15 cellular contexts compared by ENCODE assay signal in genomic region chr2:8380026-8380425, GRCh38.
A peak's percentile ranks its signal among the peaks of the same experiment; 100 is the strongest.
DNase-seq lines count a peak whose midpoint lies in the region; ATAC-seq, FAIRE-seq and TF ChIP-seq lines count a peak whose summit lies in the region.
"Had no signal": no experiment of that assay in that cellular context is flagged by ENCODE, and none has a peak within 500 bp of the region (broad histone marks: within the 10 kb centered on the region; RNA-seq: fewer than 3 reads in every experiment).

No MANE protein-coding gene starts in this region.

- no peak for TF ChIP-seq CTCF in cardiac muscle cell (IDR thresholded peaks at IDR 0.05; ENCODE audit: low read depth, low read length)

- no peaks in the 10 kb centered on the region for H3K36me3 Mint-ChIP-seq in activated CD4-positive, alpha-beta T cell treated with anti-CD3 and anti-CD28 coated beads, Interleukin-2, amount 10 ng/mL, durations not matched to agents 24 days and 14 days (ENCODE audit: low read depth)

- no peak for FAIRE-seq in small intestine (lab: Jason Lieb, UNC)
- FAIRE-seq: K562, TTC549 had no signal

- no peak overlapping the region for H3K4me3 Mint-ChIP-seq in activated CD4-positive, alpha-beta T cell treated with anti-CD3 and anti-CD28 coated beads, Interleukin-2, amount 10 ng/mL, durations not matched to agents 24 days and 14 days

- peak overlapping the region; percentile 25 for H3K27ac Mint-ChIP-seq in activated CD4-positive, alpha-beta T cell treated with anti-CD3 and anti-CD28 coated beads, Interleukin-2, amount 10 ng/mL, durations not matched to agents 24 days and 14 days

- H3K27ac ChIP-seq in cardiac muscle cell: peak overlapping the region; percentile 76
- peak overlapping the region in 1 of 2 donors; percentile 37 for H3K27ac ChIP-seq in small intestine (ENCODE audit: low read depth in 1 of 2, low read length in 1 of 2)
- H3K27ac ChIP-seq: 22Rv1, GM23248 had no signal

- H3K9me3 ChIP-seq in cardiac muscle cell (ENCODE audit: low read depth) (no peaks in the 10 kb centered on the region), small intestine (ENCODE audit: control insufficient read depth, low read depth) (no peaks in the 10 kb centered on the region)

- H3K4me3 ChIP-seq in cardiac muscle cell: no peak overlapping the region
- H3K4me3 ChIP-seq in small intestine (ENCODE audit: low read depth in 1 of 2, low read length in 2 of 2): no peak overlapping the region
- H3K4me3 ChIP-seq: GM23248, K562, lung had no signal

- peaks cover 2% of the 10 kb centered on the region for H3K27me3 Mint-ChIP-seq in activated CD4-positive, alpha-beta T cell treated with anti-CD3 and anti-CD28 coated beads, Interleukin-2, amount 10 ng/mL, durations not matched to agents 24 days and 14 days

- H3K27me3 ChIP-seq in cardiac muscle cell (no peaks in the 10 kb centered on the region), small intestine (ENCODE audit: control insufficient read depth in 2 of 2, insufficient read depth in 2 of 2, low read length in 2 of 2) (no peaks in the 10 kb centered on the region)

- 60 to 79% (median 66%) methylated on average over 6 of the region's 6 CpGs for WGBS in small intestine, 3 donors

- H3K9me3 Mint-ChIP-seq in activated CD4-positive, alpha-beta T cell treated with anti-CD3 and anti-CD28 coated beads, Interleukin-2, amount 10 ng/mL, durations not matched to agents 24 days and 14 days: no peaks in the 10 kb centered on the region

- intact Hi-C loops in activated CD4-positive, alpha-beta T cell treated with anti-CD3 and anti-CD28 coated beads, Interleukin-2, amount 10 ng/mL, durations not matched to agents 24 days and 14 days (cut with micrococcal nuclease): no loop called here

- peaks cover 28% of the 10 kb centered on the region for H3K4me1 ChIP-seq in cardiac muscle cell (ENCODE audit: low read depth)
- H3K4me1 ChIP-seq in small intestine (ENCODE audit: control insufficient read depth in 2 of 2, insufficient read depth in 1 of 2, low read depth in 1 of 2, low read length in 1 of 2): no peaks in the 10 kb centered on the region

- peaks cover 20% of the 10 kb centered on the region for H3K4me1 Mint-ChIP-seq in activated CD4-positive, alpha-beta T cell treated with anti-CD3 and anti-CD28 coated beads, Interleukin-2, amount 10 ng/mL, durations not matched to agents 24 days and 14 days

- DNase-seq in activated CD4-positive, alpha-beta T cell treated with anti-CD3 and anti-CD28 coated beads, Interleukin-2, amount 10 ng/mL, durations not matched to agents 24 days and 14 days: no peak
- no peak for DNase-seq in activated CD4-positive, alpha-beta T cell treated with anti-CD3 and anti-CD28 coated beads, Interleukin-2, amount 50 U/mL, for 48 hours
- DNase-seq in cardiac muscle cell (ENCODE audit: low read depth in 1 of 2, low spot score in 1 of 2) (peak in 1 of 2 donors; percentile 65), small intestine (peak; percentile 5), cerebellum (ENCODE audit: low spot score) (no peak), T1000 (lab: John Stamatoyannopoulos, UW) (no peak), hippocampal formation (lab: John Stamatoyannopoulos, UW) (no peak)
- DNase-seq: effector CD8-positive, alpha-beta T cell; GM23248 had no signal

- ATAC-seq in HG03135 (IDR thresholded peaks at IDR 0.05; ENCODE audit: unreplicated experiment): peak; percentile 24
- ATAC-seq: K562, Panc1 had no signal

- H3K36me3 ChIP-seq in cardiac muscle cell (no peaks in the 10 kb centered on the region), small intestine (ENCODE audit: control insufficient read depth in 2 of 2, insufficient read depth in 2 of 2, low read length in 2 of 2) (no peaks in the 10 kb centered on the region)
